In the genomic region with DNA sequence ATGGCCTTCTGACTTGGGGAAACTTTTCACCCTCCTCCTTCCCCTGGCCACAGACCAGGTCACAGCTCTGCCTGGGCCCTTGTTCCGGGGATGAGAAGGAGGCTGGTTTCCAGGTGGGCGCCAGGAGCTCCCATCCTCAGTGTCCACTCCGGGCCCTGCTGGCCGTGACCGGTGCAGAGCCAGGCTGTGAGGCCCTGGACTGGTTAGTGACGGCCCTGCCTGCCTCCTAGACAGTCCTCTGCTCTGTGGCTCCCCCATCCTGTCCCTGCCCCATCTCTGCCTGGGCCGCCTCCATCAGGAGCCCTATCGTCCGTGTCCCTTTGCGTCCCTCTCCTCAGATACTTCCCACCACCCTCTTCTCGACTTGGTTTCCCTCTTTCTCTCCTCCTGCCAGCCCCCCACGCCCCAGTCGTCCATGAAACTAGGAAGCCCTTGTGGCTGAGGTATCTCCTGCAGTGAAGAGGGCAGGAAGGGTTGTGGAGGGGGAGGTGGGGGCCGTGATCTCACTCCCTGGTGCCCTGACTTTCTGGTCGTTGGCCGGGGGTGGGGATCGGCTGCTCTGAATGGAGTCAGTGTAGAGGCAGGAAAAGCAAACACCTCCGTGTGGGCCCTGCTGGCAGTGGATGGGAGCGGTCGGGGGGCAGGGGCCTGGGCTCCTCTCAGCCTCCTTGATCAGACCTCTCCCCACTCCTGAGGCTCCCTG, we compare ENCODE assay signal across 1 cellular context.
TF ChIP-seq lines count a peak whose summit lies in the region.

No MANE protein-coding gene starts in this region.

TF ChIP-seq in endothelial cell of umbilical vein, 7 proteins besides CTCF, POLR2A, EP300 and RAD21:
- TF ChIP-seq MYC (IDR thresholded peaks at IDR 0.05; ENCODE audit: low read depth, low read length): no peak
- TF ChIP-seq, protein P1, sequence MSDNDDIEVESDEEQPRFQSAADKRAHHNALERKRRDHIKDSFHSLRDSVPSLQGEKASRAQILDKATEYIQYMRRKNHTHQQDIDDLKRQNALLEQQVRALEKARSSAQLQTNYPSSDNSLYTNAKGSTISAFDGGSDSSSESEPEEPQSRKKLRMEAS (IDR thresholded peaks at IDR 0.05; ENCODE audit: insufficient read depth, insufficient read length): no peak
- no peak for TF ChIP-seq EZH2 (IDR thresholded peaks at IDR 0.05; ENCODE audit: borderline replicate concordance, low read depth, low read length, severe bottlenecking)
- TF ChIP-seq POLR2AphosphoS5 (IDR thresholded peaks at IDR 0.05; ENCODE audit: insufficient read depth, low read depth, low read length): no peak
- TF ChIP-seq FOS (IDR thresholded peaks at IDR 0.05; ENCODE audit: borderline replicate concordance, insufficient read depth, low read length): no peak
- no peak for TF ChIP-seq GATA2 (IDR thresholded peaks at IDR 0.05; ENCODE audit: insufficient read depth, insufficient read length, low read depth, low read length)
- no peak for TF ChIP-seq JUN (IDR thresholded peaks at IDR 0.05; ENCODE audit: borderline replicate concordance, insufficient read depth, insufficient read length, low read depth)
